30 cellular contexts compared by ENCODE assay signal in genomic region chr3:102356506-102356905, GRCh38.
"Had no signal": no experiment of that assay in that cellular context is flagged by ENCODE, and none has a peak within 500 bp of the region (broad histone marks: within the 10 kb centered on the region; RNA-seq: fewer than 3 reads in every experiment).

No MANE protein-coding gene starts in this region.

- H3K27ac ChIP-seq: left lung, lower lobe of right lung, pancreas, prostate gland, sigmoid colon, spleen, suprapubic skin, thoracic aorta, tibial artery, uterus had no signal

- H3K36me3 Mint-ChIP-seq: immature natural killer cell; naive thymus-derived CD4-positive, alpha-beta T cell; natural killer cell treated with Interleukin-12 subunit alpha and Interleukin-12 subunit beta and Interleukin-15 and Interleukin-18, amount 100 ng/mL, for 72 hours; stimulated activated effector memory CD8-positive, alpha-beta T cell treated with anti-CD3 and anti-CD28 coated beads, Interleukin-12 subunit alpha, Interleukin-12 subunit beta, amount 100 ng/mL, for 72 hours; type B pancreatic cell had no signal

- H3K27me3 ChIP-seq: left lung, pancreas, sigmoid colon, spleen, suprapubic skin, tibial artery, uterus had no signal

- H3K4me1 ChIP-seq: left lung, lower lobe of right lung, pancreas, prostate gland, sigmoid colon, spleen, tibial artery, uterus had no signal

- ATAC-seq: left colon; left lung; lower lobe of right lung; mucosa of descending colon; naive thymus-derived CD4-positive, alpha-beta T cell; natural killer cell treated with Interleukin-12 subunit alpha and Interleukin-12 subunit beta and Interleukin-15 and Interleukin-18, amount 100 ng/mL, for 72 hours; pancreas; right cardiac atrium; stimulated activated effector memory CD8-positive, alpha-beta T cell treated with anti-CD3 and anti-CD28 coated beads, Interleukin-12 subunit alpha, Interleukin-12 subunit beta, amount 100 ng/mL, for 72 hours had no signal

- DNase-seq: hypothalamus; immature natural killer cell; kidney; left colon; left lung; lower lobe of right lung; mammary epithelial cell; mesenchymal stem cell; midbrain; mucosa of descending colon; naive thymus-derived CD4-positive, alpha-beta T cell; nucleus accumbens; pancreas; posterior cingulate gyrus; retina; right cardiac atrium; sigmoid colon; small intestine; spleen; stimulated activated CD4-positive, alpha-beta T cell treated with anti-CD3 and anti-CD28 coated beads, Interleukin-4, amount 100 ng/mL, for 24 hours; stimulated activated naive CD4-positive, alpha-beta T cell; tibial artery; uterus had no signal

- H3K9me3 Mint-ChIP-seq: natural killer cell treated with Interleukin-12 subunit alpha and Interleukin-12 subunit beta and Interleukin-15 and Interleukin-18, amount 100 ng/mL, for 72 hours; stimulated activated effector memory CD8-positive, alpha-beta T cell treated with anti-CD3 and anti-CD28 coated beads, Interleukin-12 subunit alpha, Interleukin-12 subunit beta, amount 100 ng/mL, for 72 hours; stimulated activated naive CD8-positive, alpha-beta T cell treated with anti-CD3 and anti-CD28 coated beads, Interleukin-15, Interleukin-2, amounts not matched to agents 100 ng/mL and 50 ng/mL, for 24 hours; type B pancreatic cell had no signal

- H3K27ac Mint-ChIP-seq: immature natural killer cell; naive thymus-derived CD4-positive, alpha-beta T cell; natural killer cell treated with Interleukin-12 subunit alpha and Interleukin-12 subunit beta and Interleukin-15 and Interleukin-18, amount 100 ng/mL, for 72 hours; stimulated activated effector memory CD8-positive, alpha-beta T cell treated with anti-CD3 and anti-CD28 coated beads, Interleukin-12 subunit alpha, Interleukin-12 subunit beta, amount 100 ng/mL, for 72 hours; stimulated activated naive CD8-positive, alpha-beta T cell treated with anti-CD3 and anti-CD28 coated beads, Interleukin-15, Interleukin-2, amounts not matched to agents 100 ng/mL and 50 ng/mL, for 24 hours; type B pancreatic cell had no signal

- H3K9me3 ChIP-seq: left lung, lower lobe of right lung, mucosa of descending colon, pancreas, prostate gland, sigmoid colon, spleen, suprapubic skin, thoracic aorta, tibial artery, uterus had no signal

- H3K27me3 Mint-ChIP-seq: natural killer cell treated with Interleukin-12 subunit alpha and Interleukin-12 subunit beta and Interleukin-15 and Interleukin-18, amount 100 ng/mL, for 72 hours; type B pancreatic cell had no signal

- H3K36me3 ChIP-seq: left lung, lower lobe of right lung, pancreas, prostate gland, sigmoid colon, spleen, suprapubic skin, thoracic aorta, tibial artery, uterus had no signal

- H3K4me3 Mint-ChIP-seq: immature natural killer cell; naive thymus-derived CD4-positive, alpha-beta T cell; natural killer cell treated with Interleukin-12 subunit alpha and Interleukin-12 subunit beta and Interleukin-15 and Interleukin-18, amount 100 ng/mL, for 72 hours; stimulated activated effector memory CD8-positive, alpha-beta T cell treated with anti-CD3 and anti-CD28 coated beads, Interleukin-12 subunit alpha, Interleukin-12 subunit beta, amount 100 ng/mL, for 72 hours; stimulated activated naive CD8-positive, alpha-beta T cell treated with anti-CD3 and anti-CD28 coated beads, Interleukin-15, Interleukin-2, amounts not matched to agents 100 ng/mL and 50 ng/mL, for 24 hours; type B pancreatic cell had no signal

- H3K4me1 Mint-ChIP-seq: immature natural killer cell had no signal

- H3K4me3 ChIP-seq: left lung, lower lobe of right lung, mucosa of descending colon, pancreas, prostate gland, sigmoid colon, spleen, suprapubic skin, thoracic aorta, tibial artery, uterus had no signal
